In genomic region chr1:78070758-78071157, GRCh38 we compare ENCODE assay signal across 8 cellular contexts. TPM values are rescaled to one million over a fixed set of nuclear protein-coding genes. Genes with fewer than 3 reads are reported as not detected.
DNase-seq lines count a peak whose midpoint lies in the region; ATAC-seq, FAIRE-seq and TF ChIP-seq lines count a peak whose summit lies in the region.

No MANE protein-coding gene starts in this region.

- FAIRE-seq in bronchial epithelial cell (lab: Jason Lieb, UNC) = no peak

- H3K27me3 ChIP-seq in bronchial epithelial cell (ENCODE audit: control insufficient read depth, insufficient read depth, low read length) (no peaks in the 10 kb centered on the region), BE2C (0 out of 2 replicates have a peak, but pooled peaks cover 3% of the 10 kb centered on the region)

- H3K9me3 ChIP-seq in BE2C = no peaks in the 10 kb centered on the region

- peak; percentile 97 for DNase-seq in bronchial epithelial cell (ENCODE audit: low read depth)
- DNase-seq in non-pigmented ciliary epithelial cell (ENCODE audit: low read depth) = peak; percentile 73
- no peak for DNase-seq in SHP77 treated with DMSO at 0.1 percent for 48 hours (lab: John Stamatoyannopoulos, UW)
- no peak for DNase-seq in BE2C
- no peak for DNase-seq in GM19240 (ENCODE audit: insufficient read length, low spot score)

- no peak overlapping the region for H3K4me3 ChIP-seq in bronchial epithelial cell (ENCODE audit: low read depth, low read length)
- H3K4me3 ChIP-seq in BE2C (ENCODE audit: low read depth, low read length) = no peak overlapping the region

- ATAC-seq in GM18508 (IDR thresholded peaks at IDR 0.05; ENCODE audit: insufficient read depth, unreplicated experiment) (peak; percentile 82), HG03103 (IDR thresholded peaks at IDR 0.05; ENCODE audit: low read depth, unreplicated experiment) (peak; percentile 49), GM19023 (IDR thresholded peaks at IDR 0.05; ENCODE audit: unreplicated experiment) (no peak)

- H3K4me1 ChIP-seq in BE2C = no peaks in the 10 kb centered on the region

- TF ChIP-seq CTCF in bronchial epithelial cell (IDR thresholded peaks at IDR 0.05; ENCODE audit: insufficient read depth, low read length, severe bottlenecking) (no peak), BE2C (IDR thresholded peaks at IDR 0.05; ENCODE audit: low read depth, low read length) (no peak)

- H3K36me3 ChIP-seq in bronchial epithelial cell (ENCODE audit: control insufficient read depth, insufficient read depth, low read length) (no peaks in the 10 kb centered on the region), BE2C (no peaks in the 10 kb centered on the region)

RNA-seq across cellular contexts. Expression of gene GIPC2, which starts 25.0 kb away (rescaled TPM):
- total RNA-seq in bronchial epithelial cell = 0.38 and 1.1 TPM in 2 replicates
- polyA plus RNA-seq in BE2C (2012; ENCODE audit: insufficient read depth, insufficient read length, low read depth) = not detected

Comparison
In these comparisons a context has a peak if more than half of its experiments do, and no peak if none do; other contexts are left out.
1. DNase-seq: peak in bronchial epithelial cell (single experiment) and non-pigmented ciliary epithelial cell (single experiment); none in SHP77 treated with DMSO at 0.1 percent for 48 hours (single experiment), BE2C (single experiment) and GM19240 (single experiment).